13 cellular contexts compared by ENCODE assay signal in genomic region chr2:239947361-239948045, GRCh38.
DNase-seq lines count a peak whose midpoint lies in the region; ATAC-seq and TF ChIP-seq lines count a peak whose summit lies in the region.
"Had no signal": no experiment of that assay in that cellular context is flagged by ENCODE, and none has a peak within 500 bp of the region (broad histone marks: within the 10 kb centered on the region; RNA-seq: fewer than 3 reads in every experiment).

No MANE protein-coding gene starts in this region.

- no peak overlapping the region for H3K4me3 Mint-ChIP-seq in activated CD8-positive, alpha-beta memory T cell treated with anti-CD3 and anti-CD28 coated beads, Interleukin-2, amount 10 ng/mL, durations not matched to agents 7 days and 5 days
- H3K4me3 Mint-ChIP-seq: activated naive CD8-positive, alpha-beta T cell treated with anti-CD3 and anti-CD28 coated beads, Interleukin-2, amount 50 U/mL, for 24 hours had no signal

- peaks cover 10% of the 10 kb centered on the region for H3K4me1 Mint-ChIP-seq in activated CD8-positive, alpha-beta memory T cell treated with anti-CD3 and anti-CD28 coated beads, Interleukin-2, amount 10 ng/mL, durations not matched to agents 7 days and 5 days

- H3K4me3 ChIP-seq in coronary artery (no peak overlapping the region), HAP-1 (no peak overlapping the region)

- no peak for TF ChIP-seq CTCF in coronary artery (IDR thresholded peaks at IDR 0.05)

- no peak for ATAC-seq in activated CD8-positive, alpha-beta memory T cell treated with anti-CD3 and anti-CD28 coated beads, Interleukin-2, amount 10 ng/mL, durations not matched to agents 7 days and 5 days
- ATAC-seq: naive thymus-derived CD4-positive, alpha-beta T cell had no signal

- no peaks in the 10 kb centered on the region for H3K4me1 ChIP-seq in HAP-1

- H3K27me3 ChIP-seq in HAP-1 (ENCODE audit: low read depth), result no peaks in the 10 kb centered on the region

- no peaks in the 10 kb centered on the region for H3K27me3 Mint-ChIP-seq in activated CD8-positive, alpha-beta memory T cell treated with anti-CD3 and anti-CD28 coated beads, Interleukin-2, amount 10 ng/mL, durations not matched to agents 7 days and 5 days
- H3K27me3 Mint-ChIP-seq: activated naive CD8-positive, alpha-beta T cell treated with anti-CD3 and anti-CD28 coated beads, Interleukin-2, amount 50 U/mL, for 24 hours; naive thymus-derived CD4-positive, alpha-beta T cell had no signal

- H3K27ac ChIP-seq in coronary artery, result no peak overlapping the region
- H3K27ac ChIP-seq in temporal lobe (ENCODE audit: low read depth, low read length), result peak overlapping the region; percentile 98

- DNase-seq in activated CD8-positive, alpha-beta memory T cell treated with anti-CD3 and anti-CD28 coated beads for 24 hours, result peak; percentile 30
- no peak for DNase-seq in activated CD8-positive, alpha-beta memory T cell treated with anti-CD3 and anti-CD28 coated beads, Interleukin-2, amount 10 ng/mL, durations not matched to agents 7 days and 5 days
- DNase-seq in coronary artery (ENCODE audit: low spot score) (peak; percentile 71), medulla oblongata (ENCODE audit: extremely low spot score) (peak; percentile 90), HAP-1 (ENCODE audit: low spot score in 2 of 2) (no peak), CD1c-positive myeloid dendritic cell (ENCODE audit: extremely low spot score) (no peak), COLO668 (lab: John Stamatoyannopoulos, UW; ENCODE audit: unreplicated experiment) (no peak)
- DNase-seq: activated naive CD8-positive, alpha-beta T cell treated with anti-CD3 and anti-CD28 coated beads, Interleukin-2, amount 50 U/mL, for 24 hours; Calu3; NCI-H1436; NCI-H526 had no signal

- no peaks in the 10 kb centered on the region for H3K36me3 Mint-ChIP-seq in activated CD8-positive, alpha-beta memory T cell treated with anti-CD3 and anti-CD28 coated beads, Interleukin-2, amount 10 ng/mL, durations not matched to agents 7 days and 5 days

- no peaks in the 10 kb centered on the region for H3K9me3 ChIP-seq in HAP-1

- in situ Hi-C loops in HAP-1 (cut with MboI; ENCODE audit: low sequenced_read_pairs), result no loop called here

- no peak overlapping the region for H3K27ac Mint-ChIP-seq in activated CD8-positive, alpha-beta memory T cell treated with anti-CD3 and anti-CD28 coated beads, Interleukin-2, amount 10 ng/mL, durations not matched to agents 7 days and 5 days
- H3K27ac Mint-ChIP-seq: activated naive CD8-positive, alpha-beta T cell treated with anti-CD3 and anti-CD28 coated beads, Interleukin-2, amount 50 U/mL, for 24 hours had no signal

- CTCF ChIA-PET in activated CD8-positive, alpha-beta memory T cell treated with anti-CD3 and anti-CD28 coated beads, Interleukin-2, amount 10 ng/mL, durations not matched to agents 7 days and 5 days (lab: Charles Lee), result interaction anchor here (2.9 kb wide), 1 partner anchor 13 kb away, joined by 12 read pairs; no protein-coding TSS in a partner anchor

- no peaks in the 10 kb centered on the region for H3K9me3 Mint-ChIP-seq in activated CD8-positive, alpha-beta memory T cell treated with anti-CD3 and anti-CD28 coated beads, Interleukin-2, amount 10 ng/mL, durations not matched to agents 7 days and 5 days (ENCODE audit: low read depth)
- H3K9me3 Mint-ChIP-seq: activated naive CD8-positive, alpha-beta T cell treated with anti-CD3 and anti-CD28 coated beads, Interleukin-2, amount 50 U/mL, for 24 hours had no signal

- H3K36me3 ChIP-seq in HAP-1 (replicated peaks), result no peaks in the 10 kb centered on the region

Comparison
In these comparisons a context has a peak if more than half of its experiments do, and no peak if none do; other contexts are left out.
1. DNase-seq: peak in activated CD8-positive, alpha-beta memory T cell treated with anti-CD3 and anti-CD28 coated beads for 24 hours (single experiment), coronary artery (single experiment) and medulla oblongata (single experiment); none in activated CD8-positive, alpha-beta memory T cell treated with anti-CD3 and anti-CD28 coated beads, Interleukin-2, amount 10 ng/mL, durations not matched to agents 7 days and 5 days (single experiment), HAP-1 (0 of 2), CD1c-positive myeloid dendritic cell (single experiment) and COLO668 (single experiment).